ENCODE assay signal across 1 cellular context in genomic region chr2:241802421-241802749, GRCh38.
TF ChIP-seq lines count a peak whose summit lies in the region.

No MANE protein-coding gene starts in this region.

TF ChIP-seq in GM23338, 12 proteins besides CTCF, POLR2A, EP300 and RAD21:
- TF ChIP-seq, protein P1, sequence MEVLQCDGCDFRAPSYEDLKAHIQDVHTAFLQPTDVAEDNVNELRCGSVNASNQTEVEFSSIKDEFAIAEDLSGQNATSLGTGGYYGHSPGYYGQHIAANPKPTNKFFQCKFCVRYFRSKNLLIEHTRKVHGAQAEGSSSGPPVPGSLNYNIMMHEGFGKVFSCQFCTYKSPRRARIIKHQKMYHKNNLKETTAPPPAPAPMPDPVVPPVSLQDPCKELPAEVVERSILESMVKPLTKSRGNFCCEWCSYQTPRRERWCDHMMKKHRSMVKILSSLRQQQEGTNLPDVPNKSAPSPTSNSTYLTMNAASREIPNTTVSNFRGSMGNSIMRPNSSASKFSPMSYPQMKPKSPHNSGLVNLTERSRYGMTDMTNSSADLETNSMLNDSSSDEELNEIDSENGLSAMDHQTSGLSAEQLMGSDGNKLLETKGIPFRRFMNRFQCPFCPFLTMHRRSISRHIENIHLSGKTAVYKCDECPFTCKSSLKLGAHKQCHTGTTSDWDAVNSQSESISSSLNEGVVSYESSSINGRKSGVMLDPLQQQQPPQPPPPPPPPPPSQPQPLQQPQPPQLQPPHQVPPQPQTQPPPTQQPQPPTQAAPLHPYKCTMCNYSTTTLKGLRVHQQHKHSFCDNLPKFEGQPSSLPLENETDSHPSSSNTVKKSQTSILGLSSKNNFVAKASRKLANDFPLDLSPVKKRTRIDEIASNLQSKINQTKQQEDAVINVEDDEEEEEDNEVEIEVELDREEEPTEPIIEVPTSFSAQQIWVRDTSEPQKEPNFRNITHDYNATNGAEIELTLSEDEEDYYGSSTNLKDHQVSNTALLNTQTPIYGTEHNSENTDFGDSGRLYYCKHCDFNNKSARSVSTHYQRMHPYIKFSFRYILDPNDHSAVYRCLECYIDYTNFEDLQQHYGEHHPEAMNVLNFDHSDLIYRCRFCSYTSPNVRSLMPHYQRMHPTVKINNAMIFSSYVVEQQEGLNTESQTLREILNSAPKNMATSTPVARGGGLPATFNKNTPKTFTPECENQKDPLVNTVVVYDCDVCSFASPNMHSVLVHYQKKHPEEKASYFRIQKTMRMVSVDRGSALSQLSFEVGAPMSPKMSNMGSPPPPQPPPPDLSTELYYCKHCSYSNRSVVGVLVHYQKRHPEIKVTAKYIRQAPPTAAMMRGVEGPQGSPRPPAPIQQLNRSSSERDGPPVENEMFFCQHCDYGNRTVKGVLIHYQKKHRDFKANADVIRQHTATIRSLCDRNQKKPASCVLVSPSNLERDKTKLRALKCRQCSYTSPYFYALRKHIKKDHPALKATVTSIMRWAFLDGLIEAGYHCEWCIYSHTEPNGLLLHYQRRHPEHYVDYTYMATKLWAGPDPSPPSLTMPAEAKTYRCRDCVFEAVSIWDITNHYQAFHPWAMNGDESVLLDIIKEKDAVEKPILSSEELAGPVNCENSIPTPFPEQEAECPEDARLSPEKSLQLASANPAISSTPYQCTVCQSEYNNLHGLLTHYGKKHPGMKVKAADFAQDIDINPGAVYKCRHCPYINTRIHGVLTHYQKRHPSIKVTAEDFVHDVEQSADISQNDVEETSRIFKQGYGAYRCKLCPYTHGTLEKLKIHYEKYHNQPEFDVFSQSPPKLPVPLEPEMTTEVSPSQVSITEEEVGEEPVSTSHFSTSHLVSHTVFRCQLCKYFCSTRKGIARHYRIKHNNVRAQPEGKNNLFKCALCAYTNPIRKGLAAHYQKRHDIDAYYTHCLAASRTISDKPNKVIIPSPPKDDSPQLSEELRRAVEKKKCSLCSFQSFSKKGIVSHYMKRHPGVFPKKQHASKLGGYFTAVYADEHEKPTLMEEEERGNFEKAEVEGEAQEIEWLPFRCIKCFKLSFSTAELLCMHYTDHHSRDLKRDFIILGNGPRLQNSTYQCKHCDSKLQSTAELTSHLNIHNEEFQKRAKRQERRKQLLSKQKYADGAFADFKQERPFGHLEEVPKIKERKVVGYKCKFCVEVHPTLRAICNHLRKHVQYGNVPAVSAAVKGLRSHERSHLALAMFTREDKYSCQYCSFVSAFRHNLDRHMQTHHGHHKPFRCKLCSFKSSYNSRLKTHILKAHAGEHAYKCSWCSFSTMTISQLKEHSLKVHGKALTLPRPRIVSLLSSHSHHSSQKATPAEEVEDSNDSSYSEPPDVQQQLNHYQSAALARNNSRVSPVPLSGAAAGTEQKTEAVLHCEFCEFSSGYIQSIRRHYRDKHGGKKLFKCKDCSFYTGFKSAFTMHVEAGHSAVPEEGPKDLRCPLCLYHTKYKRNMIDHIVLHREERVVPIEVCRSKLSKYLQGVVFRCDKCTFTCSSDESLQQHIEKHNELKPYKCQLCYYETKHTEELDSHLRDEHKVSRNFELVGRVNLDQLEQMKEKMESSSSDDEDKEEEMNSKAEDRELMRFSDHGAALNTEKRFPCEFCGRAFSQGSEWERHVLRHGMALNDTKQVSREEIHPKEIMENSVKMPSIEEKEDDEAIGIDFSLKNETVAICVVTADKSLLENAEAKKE (CRISPR knock-in tag; IDR thresholded peaks at IDR 0.05): no peak
- TF ChIP-seq ZNF331 (CRISPR knock-in tag; IDR thresholded peaks at IDR 0.05; ENCODE audit: low read depth) (no peak), POLR2AphosphoS5 (IDR thresholded peaks at IDR 0.05; ENCODE audit: low read depth) (no peak), NANOG (IDR thresholded peaks at IDR 0.05; ENCODE audit: borderline replicate concordance) (no peak), JUNB (IDR thresholded peaks at IDR 0.05; ENCODE audit: unreplicated experiment) (no peak), EZH2phosphoT487 (IDR thresholded peaks at IDR 0.05; ENCODE audit: unreplicated experiment) (no peak), ETS1 (IDR thresholded peaks at IDR 0.05) (no peak), REST (IDR thresholded peaks at IDR 0.05; ENCODE audit: unreplicated experiment) (no peak), ZNF114 (CRISPR knock-in tag; IDR thresholded peaks at IDR 0.05) (no peak), EZH2 (IDR thresholded peaks at IDR 0.05; ENCODE audit: low read depth, unreplicated experiment) (no peak), STAT1 (IDR thresholded peaks at IDR 0.05; ENCODE audit: unreplicated experiment) (no peak), CREB1 (CRISPR knock-in tag; IDR thresholded peaks at IDR 0.05; ENCODE audit: low read depth) (no peak)
